Comparison of ENCODE assay signal across 18 cellular contexts in genomic region chrY:2950655-2951054, GRCh38. TPM values are rescaled to one million over a fixed set of nuclear protein-coding genes. Genes with fewer than 3 reads are reported as not detected.
"Had no signal": no experiment of that assay in that cellular context is flagged by ENCODE, and none has a peak within 500 bp of the region (broad histone marks: within the 10 kb centered on the region; RNA-seq: fewer than 3 reads in every experiment).

No MANE protein-coding gene starts in this region.

- H3K9me3 Mint-ChIP-seq: naive thymus-derived CD8-positive, alpha-beta T cell; type B pancreatic cell had no signal

- H3K27ac ChIP-seq: gastroesophageal sphincter, left lung, right lobe of liver, spleen, suprapubic skin had no signal

- H3K9me3 ChIP-seq: gastroesophageal sphincter, left lung, mucosa of descending colon, right lobe of liver, spleen, suprapubic skin had no signal

- H3K27ac Mint-ChIP-seq: progenitor cell of endocrine pancreas, type B pancreatic cell had no signal

- H3K36me3 Mint-ChIP-seq: type B pancreatic cell had no signal

- H3K27me3 Mint-ChIP-seq: naive thymus-derived CD8-positive, alpha-beta T cell; progenitor cell of endocrine pancreas; type B pancreatic cell had no signal

- H3K36me3 ChIP-seq: gastroesophageal sphincter, left lung, right lobe of liver, suprapubic skin had no signal

- H3K4me3 ChIP-seq: gastroesophageal sphincter, left lung, mucosa of descending colon, right lobe of liver, spleen, suprapubic skin had no signal

- H3K4me1 ChIP-seq: right lobe of liver had no signal

- H3K4me3 Mint-ChIP-seq: type B pancreatic cell had no signal

- ATAC-seq: gastroesophageal sphincter; left lung; mucosa of descending colon; naive thymus-derived CD8-positive, alpha-beta T cell; right lobe of liver had no signal

- DNase-seq: activated naive CD4-positive, alpha-beta T cell treated with Interleukin-2 at 50 U/mL for 16 hours; activated T-cell treated with anti-CD3 and anti-CD28 coated beads, Interleukin-2, amount 50 U/mL, for 1 hour; central memory CD4-positive, alpha-beta T cell; islet precursor cell; left lung; mucosa of descending colon; naive thymus-derived CD8-positive, alpha-beta T cell; occipital lobe; right lobe of liver; spleen; stimulated activated CD4-positive, alpha-beta T cell treated with anti-CD3 and anti-CD28 coated beads, Interleukin-1b, Interleukin-23, amount 100 ng/mL, for 48 hours; stimulated activated naive CD4-positive, alpha-beta T cell; SW 1271; T-helper 9 cell had no signal

RNA-seq across cellular contexts. Expression of gene ZFY, which starts 15.5 kb away (rescaled TPM):
- total RNA-seq: occipital lobe, progenitor cell of endocrine pancreas had no signal
